ENCODE assay signal across 8 cellular contexts in the genomic region with DNA sequence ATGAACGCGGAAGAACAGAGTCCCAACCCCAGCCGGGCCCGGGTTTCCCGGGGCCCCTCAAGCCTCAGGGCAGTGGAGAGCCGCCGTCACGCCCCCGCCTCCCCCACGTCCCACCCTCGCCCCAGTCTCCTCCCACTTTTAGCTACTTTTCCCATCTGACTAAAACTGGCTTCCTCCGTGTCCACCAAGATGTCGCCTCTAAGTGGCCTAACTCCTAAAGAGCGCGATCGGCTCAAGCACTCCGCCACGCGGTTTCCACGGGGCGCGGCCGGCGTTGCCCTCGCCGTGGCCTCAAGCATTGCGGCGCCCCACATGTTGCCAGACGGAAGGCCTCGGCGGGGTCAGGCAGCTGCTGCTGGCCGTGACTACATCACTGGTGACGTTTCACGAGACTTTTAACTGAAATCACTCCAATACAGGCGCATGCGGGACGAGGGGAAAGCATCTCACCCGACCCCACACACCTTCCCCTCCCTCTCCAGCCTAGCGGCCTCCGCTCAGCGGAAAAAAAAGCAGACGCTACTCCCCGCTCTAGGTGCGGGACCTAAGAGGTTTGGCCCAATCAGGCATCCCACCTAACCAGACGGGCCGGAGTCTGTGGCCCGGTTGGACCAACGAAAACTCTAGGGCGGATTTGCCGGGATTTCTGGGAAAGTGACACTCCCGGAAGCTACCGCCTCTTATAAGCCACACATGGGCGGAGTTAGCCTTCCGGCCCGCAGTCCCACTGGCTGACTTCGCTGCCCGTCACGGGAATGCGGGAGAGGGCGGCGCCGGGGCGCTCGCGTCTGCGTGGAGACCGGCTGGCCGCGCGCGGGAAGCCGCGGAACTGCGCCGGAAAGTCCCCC. TPM values are rescaled to one million over a fixed set of nuclear protein-coding genes. Genes with fewer than 3 reads are reported as not detected.
DNase-seq lines count a peak whose midpoint lies in the region; ATAC-seq and TF ChIP-seq lines count a peak whose summit lies in the region.

Gene NXT1, plus strand, starts transcription at position 785 of the 848 bp plus-strand sequence. CDS start 3,251 bp downstream, outside the sequence.

- POLR2A ChIA-PET in naive thymus-derived CD8-positive, alpha-beta T cell (lab: Charles Lee): interaction anchor here (0.7 to 4.8 kb wide), 12 partner anchors 9 to 1708 kb away, joined by 3 to 124 read pairs (median 4); partner anchors contain the start of genes ACSS1, GZF1 and NAPB

- H3K4me1 Mint-ChIP-seq in activated T-helper 2 cell treated with anti-CD3 and anti-CD28 coated beads, Interferon-gamma antibody, Interleukin-2, Interleukin-4, amounts not matched to agents 10 μg/mL and 5 μg/mL and 100 μg/mL, durations not matched to agents 14 hours and 24 hours and 36 hours (ENCODE audit: low read depth): peaks cover 17% of the 10 kb centered on the region
- peaks cover 16 to 35% (median 32%) of the 10 kb centered on the region in 4 donors for H3K4me1 Mint-ChIP-seq in naive thymus-derived CD8-positive, alpha-beta T cell

- no peaks in the 10 kb centered on the region for H4K20me1 ChIP-seq in fibroblast of lung (ENCODE audit: control insufficient read depth, extremely low read depth, insufficient read depth, low read length)

- TF ChIP-seq CTCF in RWPE2 (IDR thresholded peaks at IDR 0.05; ENCODE audit: poor library complexity, severe bottlenecking) (peak; percentile 66), fibroblast of lung (conservative IDR thresholded peaks at IDR 0.05 in 1 of 2, IDR thresholded peaks at IDR 0.05 in 1 of 2; ENCODE audit: low read depth in 1 of 2, low read length in 2 of 2) (peak in 1 of 2 donors; percentile 13)

- H3K27me3 ChIP-seq in RWPE2 (ENCODE audit: insufficient read depth, poor library complexity, severe bottlenecking) (no peaks in the 10 kb centered on the region), fibroblast of lung (ENCODE audit: control insufficient read depth, insufficient read depth, low read length) (no peaks in the 10 kb centered on the region)

- peak; percentile 91 for ATAC-seq in RWPE2 (ENCODE audit: low read depth)
- peak; percentile 80 to 83 for ATAC-seq in naive thymus-derived CD8-positive, alpha-beta T cell

- H3K27ac Mint-ChIP-seq in activated T-helper 2 cell treated with anti-CD3 and anti-CD28 coated beads, Interferon-gamma antibody, Interleukin-2, Interleukin-4, amounts not matched to agents 10 μg/mL and 5 μg/mL and 100 μg/mL, durations not matched to agents 14 hours and 24 hours and 36 hours: peak within 1 kb of the TSS; percentile 100
- H3K27ac Mint-ChIP-seq in naive thymus-derived CD8-positive, alpha-beta T cell: peak within 1 kb of the TSS; percentile 99 to 100 (median 100)

- H2AFZ ChIP-seq in fibroblast of lung (ENCODE audit: low read length): peak within 1 kb of the TSS; percentile 69

- H3K36me3 Mint-ChIP-seq in activated T-helper 2 cell treated with anti-CD3 and anti-CD28 coated beads, Interferon-gamma antibody, Interleukin-2, Interleukin-4, amounts not matched to agents 10 μg/mL and 5 μg/mL and 100 μg/mL, durations not matched to agents 14 hours and 24 hours and 36 hours (ENCODE audit: low read depth): peaks cover 24% of the 10 kb centered on the region
- H3K36me3 Mint-ChIP-seq in naive thymus-derived CD8-positive, alpha-beta T cell: peaks cover 0 to 15% (median 0%) of the 10 kb centered on the region in 3 donors

- H3K27ac ChIP-seq in RWPE2 (ENCODE audit: poor library complexity, severe bottlenecking) (peak within 1 kb of the TSS; percentile 91), fibroblast of lung (ENCODE audit: insufficient read depth, low read length) (peak within 1 kb of the TSS; percentile 95)

- H3K79me2 ChIP-seq in fibroblast of lung (ENCODE audit: control insufficient read depth, insufficient read depth, low read length): peaks cover 33% of the 10 kb centered on the region

- no peaks in the 10 kb centered on the region for H3K9me3 Mint-ChIP-seq in activated T-helper 2 cell treated with anti-CD3 and anti-CD28 coated beads, Interferon-gamma antibody, Interleukin-2, Interleukin-4, amounts not matched to agents 10 μg/mL and 5 μg/mL and 100 μg/mL, durations not matched to agents 14 hours and 24 hours and 36 hours
- H3K9me3 Mint-ChIP-seq in naive thymus-derived CD8-positive, alpha-beta T cell: no peaks in the 10 kb centered on the region

- H3K9me3 ChIP-seq in RWPE2 (ENCODE audit: severe bottlenecking) (no peaks in the 10 kb centered on the region), fibroblast of lung (ENCODE audit: control insufficient read depth, insufficient read depth, low read depth, low read length) (no peaks in the 10 kb centered on the region)

- intact Hi-C loops in activated T-helper 2 cell treated with anti-CD3 and anti-CD28 coated beads, Interferon-gamma antibody, Interleukin-2, Interleukin-4, amounts not matched to agents 10 μg/mL and 5 μg/mL and 100 μg/mL, durations not matched to agents 14 hours and 24 hours and 36 hours (cut with micrococcal nuclease): loop anchor here (1.0 to 10.0 kb wide), 7 partner anchors 8 to 1793 kb away; partner anchors contain the start of gene NAPB

- H3K4me3 Mint-ChIP-seq in activated T-helper 2 cell treated with anti-CD3 and anti-CD28 coated beads, Interferon-gamma antibody, Interleukin-2, Interleukin-4, amounts not matched to agents 10 μg/mL and 5 μg/mL and 100 μg/mL, durations not matched to agents 14 hours and 24 hours and 36 hours (ENCODE audit: low read depth): peak within 1 kb of the TSS; percentile 96
- H3K4me3 Mint-ChIP-seq in naive thymus-derived CD8-positive, alpha-beta T cell: peak within 1 kb of the TSS; percentile 94 to 100 (median 99)

- peak within 1 kb of the TSS; percentile 96 for H3K9ac ChIP-seq in fibroblast of lung (ENCODE audit: insufficient read depth, low read length)

- peaks cover 20% of the 10 kb centered on the region for H3K36me3 ChIP-seq in RWPE2 (ENCODE audit: low read depth)
- no peaks in the 10 kb centered on the region for H3K36me3 ChIP-seq in fibroblast of lung (ENCODE audit: control insufficient read depth, insufficient read depth, low read length)

- H3K4me1 ChIP-seq in RWPE2 (ENCODE audit: insufficient read depth, poor library complexity, severe bottlenecking) (peaks cover 13% of the 10 kb centered on the region), fibroblast of lung (ENCODE audit: control insufficient read depth, extremely low read depth, insufficient read depth, low read length) (peaks cover 11% of the 10 kb centered on the region)

- peak within 1 kb of the TSS; percentile 87 for H3K4me3 ChIP-seq in RWPE2 (ENCODE audit: severe bottlenecking)
- H3K4me3 ChIP-seq in fibroblast of lung (replicated peaks in 1 of 4; ENCODE audit: control extremely low read depth in 1 of 4, insufficient read depth in 1 of 4, low read depth in 3 of 4, low read length in 4 of 4): peak within 1 kb of the TSS; percentile 88 to 97 (median 96)

- peak within 1 kb of the TSS; percentile 99 for H3K4me2 ChIP-seq in fibroblast of lung (ENCODE audit: extremely low read depth, insufficient read depth, low read length)

- peak; percentile 99 for DNase-seq in EH (ENCODE audit: low read depth)
- peak; percentile 96 for DNase-seq in H4 (ENCODE audit: low spot score)
- peak; percentile 96 for DNase-seq in LoVo (ENCODE audit: low spot score)
- DNase-seq in RWPE2 (ENCODE audit: low spot score): peak; percentile 97
- peak; percentile 95 for DNase-seq in activated T-helper 2 cell treated with anti-CD3 and anti-CD28 coated beads, Interferon-gamma antibody, Interleukin-2, Interleukin-4, amounts not matched to agents 10 μg/mL and 5 μg/mL and 100 μg/mL, durations not matched to agents 14 hours and 24 hours and 36 hours (ENCODE audit: low spot score)
- peak; percentile 99 for DNase-seq in fibroblast of lung (ENCODE audit: low read depth in 2 of 2)
- DNase-seq in naive thymus-derived CD8-positive, alpha-beta T cell: peak; percentile 88 to 98 (median 96)
- DNase-seq in stimulated activated naive CD4-positive, alpha-beta T cell (lab: John Stamatoyannopoulos, UW): peak; percentile 90 to 98 (median 94)

- H3K27me3 Mint-ChIP-seq in activated T-helper 2 cell treated with anti-CD3 and anti-CD28 coated beads, Interferon-gamma antibody, Interleukin-2, Interleukin-4, amounts not matched to agents 10 μg/mL and 5 μg/mL and 100 μg/mL, durations not matched to agents 14 hours and 24 hours and 36 hours (ENCODE audit: low read depth): no peaks in the 10 kb centered on the region
- no peaks in the 10 kb centered on the region for H3K27me3 Mint-ChIP-seq in naive thymus-derived CD8-positive, alpha-beta T cell

RNA-seq across cellular contexts. Expression of gene NXT1, which starts in this region (rescaled TPM):
- total RNA-seq in H4 (2014; rRNA removed; shearing (Covaris generic)): 62.8 and 66.8 TPM in 2 replicates
- 49.7 and 55.7 TPM in 2 replicates for total RNA-seq in activated T-helper 2 cell treated with anti-CD3 and anti-CD28 coated beads, Interferon-gamma antibody, Interleukin-2, Interleukin-4, amounts not matched to agents 10 μg/mL and 5 μg/mL and 100 μg/mL, durations not matched to agents 14 hours and 24 hours and 36 hours
- 17.2 and 20.0 TPM in 2 replicates for total RNA-seq in fibroblast of lung
- 14.1 and 23.4 TPM in 2 replicates for polyA plus RNA-seq in fibroblast of lung
- polyA plus RNA-seq in fibroblast of lung (2012): 11.9 and 19.6 TPM in 2 replicates
- polyA minus RNA-seq in fibroblast of lung (ENCODE audit: low replicate concordance): 12.0 and 24.3 TPM in 2 replicates
- 10 to 100 TPM; 20.5 to 21.8 TPM for total RNA-seq in naive thymus-derived CD8-positive, alpha-beta T cell
- polyA plus RNA-seq in naive thymus-derived CD8-positive, alpha-beta T cell: 10 to 100 TPM; 60.3 to 65.1 (median 60.3) TPM

Comparison
In these comparisons a context has a peak if more than half of its experiments do, and no peak if none do; other contexts are left out.
1. Peak in every context shown above with its lines: DNase-seq, ATAC-seq, H3K4me3 ChIP-seq and H3K27ac ChIP-seq.